In genomic region chr14:23551266-23552028, GRCh38 we compare ENCODE assay signal across 1 cellular context.
A peak's percentile ranks its signal among the peaks of the same experiment; 100 is the strongest.
TF ChIP-seq lines count a peak whose summit lies in the region.

ZFHX2 (minus strand) TSS chr14:23551765; CDS start chr14:23535325, 16,440 bp downstream.

TF ChIP-seq in HepG2, 621 proteins besides CTCF, POLR2A, EP300 and RAD21 (continued from another document and continues in another):
- TF ChIP-seq KIAA2018 (CRISPR knock-in tag; IDR thresholded peaks at IDR 0.05; ENCODE audit: borderline replicate concordance) (peak; percentile 98), EEA1 (CRISPR knock-in tag; IDR thresholded peaks at IDR 0.05; ENCODE audit: borderline replicate concordance) (no peak), CENPBD1 (CRISPR knock-in tag; IDR thresholded peaks at IDR 0.05; ENCODE audit: borderline replicate concordance, low read depth) (no peak), ZNF12 (CRISPR knock-in tag; IDR thresholded peaks at IDR 0.05) (no peak), SKIL (CRISPR knock-in tag; IDR thresholded peaks at IDR 0.05; ENCODE audit: borderline replicate concordance) (0 out of 2 replicates have a peak, but pooled peaks have one; percentile 11), MTA1 (CRISPR knock-in tag; IDR thresholded peaks at IDR 0.05; ENCODE audit: borderline replicate concordance) (peak; percentile 64; the same call in 1 of the 2 replicates), KDM4B (CRISPR knock-in tag; IDR thresholded peaks at IDR 0.05) (peak; percentile 93), FIP1L1 (IDR thresholded peaks at IDR 0.05; ENCODE audit: borderline replicate concordance, insufficient read depth, low read depth, low read length) (peak; percentile 60; the same call in 1 of the 2 replicates), RBM22 (optimal IDR thresholded peaks at IDR 0.05; ENCODE audit: low read length) (no peak), KDM3A (CRISPR knock-in tag; IDR thresholded peaks at IDR 0.05; ENCODE audit: low read depth) (peak; percentile 40; the same call in 1 of the 2 replicates), ZNF841 (CRISPR knock-in tag; IDR thresholded peaks at IDR 0.05; ENCODE audit: borderline replicate concordance) (0 out of 2 replicates have a peak, but pooled peaks have one; percentile 56), ZNF407 (CRISPR knock-in tag; IDR thresholded peaks at IDR 0.05; ENCODE audit: not compliant biosample characterization) (peak; percentile 81), ARID4A (CRISPR knock-in tag; IDR thresholded peaks at IDR 0.05; ENCODE audit: borderline replicate concordance) (peak; percentile 91), ZNF619 (CRISPR knock-in tag; IDR thresholded peaks at IDR 0.05) (no peak), SNAPC5 (CRISPR knock-in tag; IDR thresholded peaks at IDR 0.05; ENCODE audit: borderline replicate concordance) (peak; percentile 44; the same call in 1 of the 2 replicates), HNF1A (IDR thresholded peaks at IDR 0.05; ENCODE audit: low read depth) (no peak), HNF1A (CRISPR knock-in tag; IDR thresholded peaks at IDR 0.05; ENCODE audit: borderline replicate concordance) (peak; percentile 58; the same call in 1 of the 2 replicates)
